In genomic region chr6:49327575-49327974, GRCh38 we compare ENCODE assay signal across 3 cellular contexts.
TF ChIP-seq lines count a peak whose summit lies in the region.

No MANE protein-coding gene starts in this region.

TF ChIP-seq in SK-N-SH, 30 proteins besides CTCF, POLR2A, EP300 and RAD21 (continued from another document):
- TF ChIP-seq MXI1 (IDR thresholded peaks at IDR 0.05; ENCODE audit: low read depth, low read length) (no peak), EZH2phosphoT487 (IDR thresholded peaks at IDR 0.05; ENCODE audit: borderline replicate concordance, low read depth) (no peak), MAX (IDR thresholded peaks at IDR 0.05; ENCODE audit: low read depth) (no peak), RXRA (IDR thresholded peaks at IDR 0.05; ENCODE audit: borderline replicate concordance, low read depth) (no peak), SIN3A (IDR thresholded peaks at IDR 0.05; ENCODE audit: borderline replicate concordance, low read depth, low read length) (no peak), JUND (IDR thresholded peaks at IDR 0.05) (no peak)

TF ChIP-seq in SK-N-SH treated with all-trans-retinoic acid at 6 μM for 48 hours, 23 proteins besides CTCF, POLR2A, EP300 and RAD21 (continued from another document):
- TF ChIP-seq PATZ1 (CRISPR knock-in tag; IDR thresholded peaks at IDR 0.05; ENCODE audit: borderline replicate concordance) (no peak), GLIS3 (CRISPR knock-in tag; IDR thresholded peaks at IDR 0.05) (no peak), SNAI2 (CRISPR knock-in tag; IDR thresholded peaks at IDR 0.05) (no peak), TOX (CRISPR knock-in tag; IDR thresholded peaks at IDR 0.05; ENCODE audit: borderline replicate concordance) (no peak), CREB5 (CRISPR knock-in tag; IDR thresholded peaks at IDR 0.05; ENCODE audit: low read depth) (no peak), CSRNP3 (CRISPR knock-in tag; IDR thresholded peaks at IDR 0.05) (no peak), ESRRG (CRISPR knock-in tag; IDR thresholded peaks at IDR 0.05) (no peak), POU6F1 (CRISPR knock-in tag; IDR thresholded peaks at IDR 0.05; ENCODE audit: borderline replicate concordance, low read depth) (no peak), BACH2 (CRISPR knock-in tag; IDR thresholded peaks at IDR 0.05; ENCODE audit: borderline replicate concordance) (no peak), TCF4 (CRISPR knock-in tag; IDR thresholded peaks at IDR 0.05; ENCODE audit: borderline replicate concordance) (no peak), CSDC2 (CRISPR knock-in tag; IDR thresholded peaks at IDR 0.05) (no peak)

TF ChIP-seq in H1, 55 proteins besides CTCF, POLR2A, EP300 and RAD21 (continued from another document):
- TF ChIP-seq SP2 (IDR thresholded peaks at IDR 0.05; ENCODE audit: low read length), result no peak
- TF ChIP-seq CTBP2 (IDR thresholded peaks at IDR 0.05; ENCODE audit: borderline replicate concordance, insufficient read depth, insufficient read length, low read length), result no peak
- TF ChIP-seq YY1 (IDR thresholded peaks at IDR 0.05; ENCODE audit: low read depth, low read length), result no peak
- TF ChIP-seq CHD2 (IDR thresholded peaks at IDR 0.05; ENCODE audit: low read length), result no peak
- no peak for TF ChIP-seq PHF8 (conservative IDR thresholded peaks at IDR 0.05; ENCODE audit: low read depth, low read length)
- TF ChIP-seq CREB1 (IDR thresholded peaks at IDR 0.05), result no peak
- no peak for TF ChIP-seq MAX (IDR thresholded peaks at IDR 0.05)
- no peak for TF ChIP-seq POLR2AphosphoS5 (IDR thresholded peaks at IDR 0.05; ENCODE audit: low read depth, low read length)
- TF ChIP-seq SUZ12 (IDR thresholded peaks at IDR 0.05; ENCODE audit: low read length), result no peak
- no peak for TF ChIP-seq JUN (IDR thresholded peaks at IDR 0.05; ENCODE audit: low read depth, low read length)
